ENCODE assay signal across 8 cellular contexts in genomic region chr4:184263910-184264732, GRCh38. TPM values are rescaled to one million over a fixed set of nuclear protein-coding genes. Genes with fewer than 3 reads are reported as not detected.
DNase-seq lines count a peak whose midpoint lies in the region; ATAC-seq and TF ChIP-seq lines count a peak whose summit lies in the region.

No MANE protein-coding gene starts in this region.

- H3K4me1 ChIP-seq in testis, result peaks cover 5% of the 10 kb centered on the region

- H3K27me3 ChIP-seq in testis, result no peaks in the 10 kb centered on the region

- H3K27ac ChIP-seq in testis, result no peak overlapping the region

- H3K9me3 ChIP-seq in testis, result no peaks in the 10 kb centered on the region

- 15 to 17% methylated on average over 19 of the region's 19 CpGs for WGBS in testis, 2 donors

- TF ChIP-seq POLR2A in testis (IDR thresholded peaks at IDR 0.05), result no peak

- H3K4me3 ChIP-seq in testis, result no peak overlapping the region

- intact Hi-C loops in testis (cut with DNase I; ENCODE audit: low total_unique reads), result no loop called here

- H3K36me3 ChIP-seq in testis (ENCODE audit: low read depth, missing control alignments), result no peaks in the 10 kb centered on the region

- TF ChIP-seq CTCF in omental fat pad (IDR thresholded peaks at IDR 0.05) (peak in 2 of 3 donors; percentile 89), testis (IDR thresholded peaks at IDR 0.05) (peak; percentile 92 to 98 (median 94))

- peak; percentile 68 for ATAC-seq in omental fat pad (ENCODE audit: low FRiP score)

- DNase-seq in DMS 273 treated with DMSO at 0.1 percent for 48 hours (lab: John Stamatoyannopoulos, UW) (peak; percentile 56), H4 (ENCODE audit: low spot score) (peak; percentile 94), NAMALWA (ENCODE audit: low spot score) (peak; percentile 96), SIG-M5 treated with dmso at 0.1 percent for 504 hours (lab: John Stamatoyannopoulos, UW; ENCODE audit: unreplicated experiment) (peak; percentile 89), foreskin melanocyte (peak; percentile 81), omental fat pad (ENCODE audit: low spot score) (peak; percentile 99), testis (peak; percentile 98)
- peak; percentile 84 for DNase-seq in activated effector memory CD4-positive, alpha-beta T cell treated with Interleukin-2 at 50 U/mL for 16 hours

RNA-seq across cellular contexts. Expression of gene ENPP6, which starts 46.4 kb away (rescaled TPM):
- total RNA-seq in H4 (2014; rRNA removed; shearing (Covaris generic)), result not detected in 2 replicates
- total RNA-seq in omental fat pad (under 1 TPM in 2 of 4 donors, not detected in 2; 0.19 to 0.63 TPM), testis (1 to 10 TPM; 2.0 to 3.5 TPM)
- 4.9 TPM for polyA plus RNA-seq in testis (ENCODE audit: insufficient read depth, low read depth, low replicate concordance)
